In genomic region chr1:119141020-119141424, GRCh38 we compare ENCODE assay signal across 8 cellular contexts. TPM values are rescaled to one million over a fixed set of nuclear protein-coding genes. Genes with fewer than 3 reads are reported as not detected.
DNase-seq lines count a peak whose midpoint lies in the region; ATAC-seq, FAIRE-seq and TF ChIP-seq lines count a peak whose summit lies in the region.

No MANE protein-coding gene starts in this region.

- H3K79me2 ChIP-seq in astrocyte (ENCODE audit: insufficient read depth, low read length) (peaks cover 21% of the 10 kb centered on the region), keratinocyte (ENCODE audit: control insufficient read depth, insufficient read depth, low read length) (peaks cover 14% of the 10 kb centered on the region)

- no peaks in the 10 kb centered on the region for H3K36me3 ChIP-seq in astrocyte (ENCODE audit: insufficient read depth, low read length)
- no peaks in the 10 kb centered on the region for H3K36me3 ChIP-seq in keratinocyte (ENCODE audit: control insufficient read depth in 2 of 2, extremely low read depth in 1 of 2, insufficient read depth in 2 of 2, low read length in 2 of 2)

- H3K27me3 Mint-ChIP-seq in astrocyte (ENCODE audit: low read depth, unreplicated experiment), result no peaks in the 10 kb centered on the region

- peaks cover 7% of the 10 kb centered on the region for H3K4me1 ChIP-seq in astrocyte (ENCODE audit: insufficient read depth, low read length)
- H3K4me1 ChIP-seq in keratinocyte (ENCODE audit: control insufficient read depth, extremely low read depth, insufficient read depth, low read length), result peaks cover 29% of the 10 kb centered on the region

- CTCF ChIA-PET in RWPE1 (lab: Yijun Ruan, JAX), result no interaction called here

- no peaks in the 10 kb centered on the region for H3K9me1 ChIP-seq in keratinocyte (ENCODE audit: control insufficient read depth, extremely low read depth, insufficient read depth, low read length)

- TF ChIP-seq CTCF in 22Rv1 (IDR thresholded peaks at IDR 0.05) (peak; percentile 50; the same call in 1 of the 2 replicates), RWPE1 (conservative IDR thresholded peaks at IDR 0.05; ENCODE audit: low read depth) (peak; percentile 15; the same call in 1 of the 2 replicates), astrocyte (IDR thresholded peaks at IDR 0.05; ENCODE audit: insufficient read depth, low read depth, low read length) (peak; percentile 17), keratinocyte (optimal IDR thresholded peaks at IDR 0.05 in 1 of 3, IDR thresholded peaks at IDR 0.05 in 1 of 3, conservative IDR thresholded peaks at IDR 0.05 in 1 of 3; ENCODE audit: extremely low read depth in 1 of 3, insufficient read depth in 2 of 3, low read length in 3 of 3) (no peak)

- H3K4me3 ChIP-seq in astrocyte (ENCODE audit: insufficient read depth, low read depth, low read length), result peak overlapping the region; percentile 82
- H3K4me3 ChIP-seq in keratinocyte (ENCODE audit: control insufficient read depth in 2 of 3, extremely low read depth in 1 of 3, insufficient read depth in 2 of 3, low read depth in 1 of 3, low read length in 3 of 3), result peak overlapping the region; percentile 71 to 88 (median 76)

- H3K4me1 Mint-ChIP-seq in astrocyte (ENCODE audit: low read depth, unreplicated experiment), result peaks cover 12% of the 10 kb centered on the region

- POLR2A ChIA-PET in RWPE1 (lab: Yijun Ruan, JAX; ENCODE audit: low non-redundant PET), result interaction anchor here (0.8 kb wide), 1 partner anchor 135 kb away, joined by 4 read pairs; no protein-coding TSS in a partner anchor

- ATAC-seq in HG02763 (IDR thresholded peaks at IDR 0.05; ENCODE audit: unreplicated experiment), result no peak

- H3K9me3 ChIP-seq in astrocyte (ENCODE audit: insufficient read depth, low read depth, low read length) (no peaks in the 10 kb centered on the region), keratinocyte (ENCODE audit: control insufficient read depth, low read depth, low read length) (no peaks in the 10 kb centered on the region)

- H4K20me1 ChIP-seq in astrocyte (ENCODE audit: insufficient read depth, low read length) (no peaks in the 10 kb centered on the region), keratinocyte (ENCODE audit: control insufficient read depth, extremely low read depth, insufficient read depth, low read length) (no peaks in the 10 kb centered on the region)

- H3K36me3 Mint-ChIP-seq in astrocyte (ENCODE audit: low read depth, unreplicated experiment), result no peaks in the 10 kb centered on the region

- peak overlapping the region; percentile 96 for H3K9ac ChIP-seq in astrocyte (ENCODE audit: low read length)
- peak overlapping the region; percentile 95 for H3K9ac ChIP-seq in keratinocyte (ENCODE audit: control insufficient read depth, extremely low read depth, insufficient read depth, low read length)

- FAIRE-seq in GM19239 (lab: Jason Lieb, UNC) (peak; percentile 31), astrocyte (lab: Jason Lieb, UNC) (no peak), keratinocyte (lab: Jason Lieb, UNC) (no peak)

- H3K4me2 ChIP-seq in astrocyte (ENCODE audit: low read length) (peak overlapping the region; percentile 89), keratinocyte (ENCODE audit: control insufficient read depth, extremely low read depth, insufficient read depth, low read depth, low read length) (peak overlapping the region; percentile 95)

- dilution Hi-C loops in keratinocyte (cut with MboI; ENCODE audit: extremely low pct_ligation_motif_present, low sequenced_read_pairs), result no loop called here

- no peaks in the 10 kb centered on the region for H3K27me3 ChIP-seq in astrocyte (ENCODE audit: insufficient read depth, low read length)
- no peaks in the 10 kb centered on the region for H3K27me3 ChIP-seq in keratinocyte (ENCODE audit: control insufficient read depth, extremely low read depth, insufficient read depth, low read length)

- H3K4me3 Mint-ChIP-seq in astrocyte (ENCODE audit: unreplicated experiment), result no peak overlapping the region

- DNase-seq in GM19239 (ENCODE audit: insufficient read length, low spot score), result no peak
- no peak for DNase-seq in RWPE1 (ENCODE audit: low spot score)
- no peak for DNase-seq in astrocyte (ENCODE audit: low read depth)
- no peak for DNase-seq in keratinocyte (ENCODE audit: low read depth, low spot score)
- DNase-seq in stimulated activated CD4-positive, alpha-beta T cell treated with anti-CD3 and anti-CD28 coated beads, TNF-alpha, amount 100 ng/mL, for 4 hours (ENCODE audit: low read depth in 3 of 3), result peak; percentile 2 to 11 (median 9)
- DNase-seq in epidermal melanocyte (ENCODE audit: insufficient read length, low spot score), result no peak

- H2AFZ ChIP-seq in astrocyte (ENCODE audit: low read depth, low read length) (peak overlapping the region; percentile 95), keratinocyte (ENCODE audit: control insufficient read depth, low read length) (peak overlapping the region; percentile 68)

- H3K27ac ChIP-seq in 22Rv1 (peak overlapping the region; percentile 95), RWPE1 (peak overlapping the region; percentile 94), astrocyte (ENCODE audit: low read depth, low read length) (peak overlapping the region; percentile 100), keratinocyte (ENCODE audit: control insufficient read depth, insufficient read depth, low read length) (peak overlapping the region; percentile 96)

- H3K27ac Mint-ChIP-seq in astrocyte (ENCODE audit: unreplicated experiment), result no peak overlapping the region

- H3K9me3 Mint-ChIP-seq in astrocyte (ENCODE audit: unreplicated experiment), result no peaks in the 10 kb centered on the region

RNA-seq across cellular contexts. Expression of gene WARS2, which starts 0.6 kb away (rescaled TPM):
- 10.5 and 12.4 TPM in 2 replicates for total RNA-seq in astrocyte
- polyA plus RNA-seq in keratinocyte, result 8.3 to 12.8 TPM (median 10.3 TPM) in 3 replicates
- 2.5 TPM for polyA plus RNA-seq in keratinocyte (2011; ENCODE audit: low read depth)
- 7.3 and 12.0 TPM in 2 replicates for polyA plus RNA-seq in keratinocyte (2011; cell fraction: cytosol; rRNA removed)
- 8.2 and 8.6 TPM in 2 replicates for polyA plus RNA-seq in keratinocyte (2011; cell fraction: nucleus; rRNA removed)
- polyA plus RNA-seq in keratinocyte (2012; ENCODE audit: low replicate concordance), result 6.5 and 7.2 TPM in 2 replicates
- polyA minus RNA-seq in keratinocyte, result 13.8 to 27.9 TPM (median 18.6 TPM) in 3 replicates
- polyA minus RNA-seq in keratinocyte (2011; cell fraction: cytosol; rRNA and poly(A)+ RNA removed), result 5.4 TPM
- 8.2 and 13.0 TPM in 2 replicates for polyA minus RNA-seq in keratinocyte (2011; cell fraction: nucleus; rRNA and poly(A)+ RNA removed)

Comparison
In these comparisons a context has a peak if more than half of its experiments do, and no peak if none do; other contexts are left out.
1. CTCF ChIP-seq: peak in 22Rv1 (single experiment), RWPE1 (single experiment) and astrocyte (single experiment); none in keratinocyte (0 of 3).
2. DNase-seq: peak in stimulated activated CD4-positive, alpha-beta T cell treated with anti-CD3 and anti-CD28 coated beads, TNF-alpha, amount 100 ng/mL, for 4 hours (3 of 3); none in GM19239 (single experiment), RWPE1 (single experiment), astrocyte (single experiment), keratinocyte (single experiment) and epidermal melanocyte (single experiment).
3. Peak in every context shown above with its lines, with median percentiles within 50 percentile points of each other: H3K27ac ChIP-seq.